In genomic region chr13:109160887-109161669, GRCh38 we compare ENCODE assay signal across 1 cellular context.
A peak's percentile ranks its signal among the peaks of the same experiment; 100 is the strongest.
TF ChIP-seq lines count a peak whose summit lies in the region.

No MANE protein-coding gene starts in this region.

TF ChIP-seq in GM12878, 131 proteins besides CTCF, POLR2A, EP300 and RAD21 (continued from another document and continues in another):
- no peak for TF ChIP-seq IRF3 (IDR thresholded peaks at IDR 0.05)
- no peak for TF ChIP-seq NFXL1 (IDR thresholded peaks at IDR 0.05; ENCODE audit: borderline replicate concordance)
- TF ChIP-seq SPI1 (IDR thresholded peaks at IDR 0.05; ENCODE audit: borderline replicate concordance, insufficient read depth, low read depth, low read length), result no peak
- no peak for TF ChIP-seq GABPA (IDR thresholded peaks at IDR 0.05; ENCODE audit: low read depth)
- no peak for TF ChIP-seq EGR1 (IDR thresholded peaks at IDR 0.05; ENCODE audit: borderline replicate concordance in 1 of 2, low read depth in 2 of 2, low read length in 2 of 2)
- no peak for TF ChIP-seq IRF5 (IDR thresholded peaks at IDR 0.05; ENCODE audit: borderline replicate concordance)
- TF ChIP-seq ZNF687 (IDR thresholded peaks at IDR 0.05), result no peak
- TF ChIP-seq FOXK2 (IDR thresholded peaks at IDR 0.05), result no peak
- TF ChIP-seq TCF7 (IDR thresholded peaks at IDR 0.05; ENCODE audit: borderline replicate concordance), result no peak
- TF ChIP-seq RCOR1 (conservative IDR thresholded peaks at IDR 0.05; ENCODE audit: low read depth, low read length), result no peak
- no peak for TF ChIP-seq CEBPZ (IDR thresholded peaks at IDR 0.05; ENCODE audit: low read depth, low read length)
- no peak for TF ChIP-seq GATAD2B (conservative IDR thresholded peaks at IDR 0.05; ENCODE audit: low read depth)
- no peak for TF ChIP-seq SMARCA5 (IDR thresholded peaks at IDR 0.05)
- TF ChIP-seq KLF5 (IDR thresholded peaks at IDR 0.05; ENCODE audit: partially characterized antibody), result no peak
- no peak for TF ChIP-seq POLR2AphosphoS2 (IDR thresholded peaks at IDR 0.05; ENCODE audit: low read depth, low read length)
- TF ChIP-seq ZNF274 (IDR thresholded peaks at IDR 0.05; ENCODE audit: insufficient read depth, insufficient read length), result no peak
- 0 out of 2 replicates have a peak, but pooled peaks have one; percentile 37 for TF ChIP-seq RB1 (IDR thresholded peaks at IDR 0.05; ENCODE audit: borderline replicate concordance)
- no peak for TF ChIP-seq KDM1A (IDR thresholded peaks at IDR 0.05; ENCODE audit: borderline replicate concordance)
- no peak for TF ChIP-seq POLR2AphosphoS5 (IDR thresholded peaks at IDR 0.05; ENCODE audit: low read length)
- TF ChIP-seq NR2C2 (IDR thresholded peaks at IDR 0.05; ENCODE audit: borderline replicate concordance, control insufficient read depth, insufficient read length, low read depth), result no peak
- TF ChIP-seq TCF3 (IDR thresholded peaks at IDR 0.05; ENCODE audit: borderline replicate concordance, insufficient read depth, low read depth, low read length), result no peak
- TF ChIP-seq IKZF2 (IDR thresholded peaks at IDR 0.05), result peak; percentile 45 to 46; a peak in 2 of 4 replicates
- no peak for TF ChIP-seq CEBPB (IDR thresholded peaks at IDR 0.05; ENCODE audit: borderline replicate concordance in 1 of 2, low read depth in 2 of 2, low read length in 2 of 2)
- TF ChIP-seq BCL3 (IDR thresholded peaks at IDR 0.05; ENCODE audit: borderline replicate concordance, insufficient read depth, low read depth, low read length, poor library complexity, severe bottlenecking), result no peak
- no peak for TF ChIP-seq BHLHE40 (IDR thresholded peaks at IDR 0.05; ENCODE audit: borderline replicate concordance in 1 of 2, low read depth in 2 of 2, low read length in 1 of 2)
- no peak for TF ChIP-seq HDAC6 (IDR thresholded peaks at IDR 0.05; ENCODE audit: unreplicated experiment)
- TF ChIP-seq ZNF207 (IDR thresholded peaks at IDR 0.05; ENCODE audit: borderline replicate concordance), result no peak
- TF ChIP-seq ZSCAN29 (IDR thresholded peaks at IDR 0.05), result no peak
- TF ChIP-seq EED (IDR thresholded peaks at IDR 0.05; ENCODE audit: low read depth), result 0 out of 2 replicates have a peak, but pooled peaks have one; percentile 27
- TF ChIP-seq NFIC (IDR thresholded peaks at IDR 0.05; ENCODE audit: low read depth, low read length), result no peak
- TF ChIP-seq ESRRA (IDR thresholded peaks at IDR 0.05; ENCODE audit: low read length), result no peak
- no peak for TF ChIP-seq PAX5 (IDR thresholded peaks at IDR 0.05; ENCODE audit: borderline replicate concordance, low read depth, low read length)
- TF ChIP-seq HDGF (IDR thresholded peaks at IDR 0.05), result no peak
- no peak for TF ChIP-seq MXI1 (IDR thresholded peaks at IDR 0.05; ENCODE audit: low read depth, low read length)
- no peak for TF ChIP-seq ZNF217 (IDR thresholded peaks at IDR 0.05)
- no peak for TF ChIP-seq CBFB (IDR thresholded peaks at IDR 0.05; ENCODE audit: low read depth)
- peak; percentile 13; the same call in 1 of the 2 replicates for TF ChIP-seq RELB (IDR thresholded peaks at IDR 0.05; ENCODE audit: low read depth)
- no peak for TF ChIP-seq NR2F1 (conservative IDR thresholded peaks at IDR 0.05)
- no peak for TF ChIP-seq ZNF622 (IDR thresholded peaks at IDR 0.05)
- no peak for TF ChIP-seq HSF1 (IDR thresholded peaks at IDR 0.05; ENCODE audit: low read depth, low read length)
- peak; percentile 89 for TF ChIP-seq ATF7 (IDR thresholded peaks at IDR 0.05; ENCODE audit: low read depth)
- TF ChIP-seq YBX1 (IDR thresholded peaks at IDR 0.05), result no peak
- TF ChIP-seq ZZZ3 (IDR thresholded peaks at IDR 0.05; ENCODE audit: control insufficient read depth, insufficient read length, low read depth), result no peak
- no peak for TF ChIP-seq SP1 (IDR thresholded peaks at IDR 0.05; ENCODE audit: low read depth, low read length)
- TF ChIP-seq MTA2 (IDR thresholded peaks at IDR 0.05; ENCODE audit: low read depth), result no peak
- TF ChIP-seq PBX3 (IDR thresholded peaks at IDR 0.05; ENCODE audit: insufficient replicate concordance, low read depth, low read length), result no peak
- TF ChIP-seq E4F1 (IDR thresholded peaks at IDR 0.05; ENCODE audit: borderline replicate concordance, partially characterized antibody), result no peak
- TF ChIP-seq CHD2 (IDR thresholded peaks at IDR 0.05; ENCODE audit: borderline replicate concordance, low read depth, low read length), result no peak
- no peak for TF ChIP-seq CBX5 (IDR thresholded peaks at IDR 0.05; ENCODE audit: low read depth)
- TF ChIP-seq SIN3A (IDR thresholded peaks at IDR 0.05; ENCODE audit: low read depth, low read length), result no peak
- no peak for TF ChIP-seq EZH2 (IDR thresholded peaks at IDR 0.05; ENCODE audit: borderline replicate concordance, control insufficient read depth, low read depth, low read length)
- TF ChIP-seq WRNIP1 (IDR thresholded peaks at IDR 0.05; ENCODE audit: borderline replicate concordance, low read depth, low read length), result no peak
